Comparison of ENCODE assay signal across 8 cellular contexts in genomic region chrX:102934624-102935023, GRCh38. TPM values are rescaled to one million over a fixed set of nuclear protein-coding genes. Genes with fewer than 3 reads are reported as not detected.
DNase-seq lines count a peak whose midpoint lies in the region; ATAC-seq and TF ChIP-seq lines count a peak whose summit lies in the region.

No MANE protein-coding gene starts in this region.

- no peaks in the 10 kb centered on the region for H3K36me3 ChIP-seq in neuronal stem cell (replicated peaks in 1 of 2; ENCODE audit: control insufficient read depth in 2 of 2, insufficient read depth in 2 of 2, low read length in 2 of 2)

- no peak overlapping the region for H2BK5ac ChIP-seq in neuronal stem cell (ENCODE audit: low read length)

- WGBS in neuronal stem cell (ENCODE audit: extremely low coverage in 2 of 2, insufficient read length in 2 of 2, insufficient replicate concordance in 1 of 2), 2 donors: no CpG with 5 or more reads among the region's 3 CpGs

- no peak overlapping the region for H4K8ac ChIP-seq in neuronal stem cell (ENCODE audit: low read depth, low read length)

- ATAC-seq in HG03095 (IDR thresholded peaks at IDR 0.05; ENCODE audit: unreplicated experiment): peak; percentile 59
- no peak for ATAC-seq in HG03135 (IDR thresholded peaks at IDR 0.05; ENCODE audit: unreplicated experiment)

- H3K27me3 Mint-ChIP-seq in endothelial cell (ENCODE audit: unreplicated experiment): peaks cover 3% of the 10 kb centered on the region
- H3K27me3 Mint-ChIP-seq in T-helper 2 cell treated with Interferon-gamma antibody and Interleukin-4, amounts not matched to agents 5 μg/mL and 100 μg/mL, for 36 hours (ENCODE audit: low read depth): no peaks in the 10 kb centered on the region

- H3K4me1 Mint-ChIP-seq in endothelial cell (ENCODE audit: unreplicated experiment): no peaks in the 10 kb centered on the region
- no peaks in the 10 kb centered on the region for H3K4me1 Mint-ChIP-seq in T-helper 2 cell treated with Interferon-gamma antibody and Interleukin-4, amounts not matched to agents 5 μg/mL and 100 μg/mL, for 36 hours (ENCODE audit: low read depth)

- no peak overlapping the region for H3K27ac Mint-ChIP-seq in endothelial cell (ENCODE audit: unreplicated experiment)
- no peak overlapping the region for H3K27ac Mint-ChIP-seq in T-helper 2 cell treated with Interferon-gamma antibody and Interleukin-4, amounts not matched to agents 5 μg/mL and 100 μg/mL, for 36 hours

- DNase-seq in NOMO-1 treated with DMSO at 0.1 percent for 48 hours (lab: John Stamatoyannopoulos, UW; ENCODE audit: unreplicated experiment) (peak; percentile 6), NOMO-1 treated with dmso at 0.1 percent for 144 hours (lab: John Stamatoyannopoulos, UW; ENCODE audit: unreplicated experiment) (no peak), endothelial cell (ENCODE audit: low spot score) (peak; percentile 28), neuronal stem cell (ENCODE audit: low spot score) (peak; percentile 21)
- DNase-seq in T-helper 2 cell treated with Interferon-gamma antibody and Interleukin-4, amounts not matched to agents 5 μg/mL and 100 μg/mL, for 36 hours (ENCODE audit: low spot score): no peak

- no peaks in the 10 kb centered on the region for H3K4me1 ChIP-seq in neuronal stem cell (ENCODE audit: control insufficient read depth in 2 of 2, insufficient read depth in 1 of 2, low read depth in 1 of 2, low read length in 2 of 2)

- H3K9ac ChIP-seq in neuronal stem cell (ENCODE audit: low read depth, low read length, poor library complexity): no peak overlapping the region

- no peak overlapping the region for H3K4me2 ChIP-seq in neuronal stem cell (ENCODE audit: insufficient read depth, low read length, poor library complexity, severe bottlenecking)

- no peak overlapping the region for H2BK15ac ChIP-seq in neuronal stem cell (ENCODE audit: low read length)

- no peak overlapping the region for H3K4ac ChIP-seq in neuronal stem cell (ENCODE audit: low read length)

- H2BK120ac ChIP-seq in neuronal stem cell (ENCODE audit: low read depth, low read length): no peak overlapping the region

- no peak overlapping the region for H3K18ac ChIP-seq in neuronal stem cell (ENCODE audit: low read length)

- TF ChIP-seq CTCF in WI38 (IDR thresholded peaks at IDR 0.05; ENCODE audit: low read depth, low read length) (peak; percentile 77), endothelial cell (IDR thresholded peaks at IDR 0.05; ENCODE audit: unreplicated experiment) (peak; percentile 56)

- no peak overlapping the region for H4K91ac ChIP-seq in neuronal stem cell (ENCODE audit: low read depth, low read length, poor library complexity)

- no peak overlapping the region for H3K23ac ChIP-seq in neuronal stem cell (ENCODE audit: low read depth, low read length, poor library complexity)

- H3K9me3 ChIP-seq in neuronal stem cell (replicated peaks in 1 of 2; ENCODE audit: control insufficient read depth in 2 of 2, insufficient read depth in 1 of 2, low read depth in 1 of 2, low read length in 2 of 2): no peaks in the 10 kb centered on the region

- H3K79me1 ChIP-seq in neuronal stem cell (ENCODE audit: low read depth, low read length): no peaks in the 10 kb centered on the region

- H3K4me3 Mint-ChIP-seq in endothelial cell (ENCODE audit: unreplicated experiment): no peak overlapping the region
- H3K4me3 Mint-ChIP-seq in T-helper 2 cell treated with Interferon-gamma antibody and Interleukin-4, amounts not matched to agents 5 μg/mL and 100 μg/mL, for 36 hours: no peak overlapping the region

- H3K4me3 ChIP-seq in WI38 (ENCODE audit: low read depth, low read length) (no peak overlapping the region), neuronal stem cell (ENCODE audit: low read length in 2 of 2) (no peak overlapping the region)

- H3K27me3 ChIP-seq in neuronal stem cell (ENCODE audit: control insufficient read depth in 3 of 3, insufficient read depth in 3 of 3, low read depth in 1 of 3, low read length in 3 of 3): no peaks in the 10 kb centered on the region

- no peak overlapping the region for H3K27ac ChIP-seq in neuronal stem cell (replicated peaks; ENCODE audit: low read length)

- no peak overlapping the region for H2BK12ac ChIP-seq in neuronal stem cell (ENCODE audit: low read length)

- H3K36me3 Mint-ChIP-seq in endothelial cell (ENCODE audit: low read depth, unreplicated experiment): no peaks in the 10 kb centered on the region
- no peaks in the 10 kb centered on the region for H3K36me3 Mint-ChIP-seq in T-helper 2 cell treated with Interferon-gamma antibody and Interleukin-4, amounts not matched to agents 5 μg/mL and 100 μg/mL, for 36 hours (ENCODE audit: low read depth)

- H2AK5ac ChIP-seq in neuronal stem cell (ENCODE audit: low read depth, low read length): no peak overlapping the region

- H3K14ac ChIP-seq in neuronal stem cell (ENCODE audit: low read length): no peak overlapping the region

- no peaks in the 10 kb centered on the region for H3K9me3 Mint-ChIP-seq in endothelial cell (ENCODE audit: unreplicated experiment)
- no peaks in the 10 kb centered on the region for H3K9me3 Mint-ChIP-seq in T-helper 2 cell treated with Interferon-gamma antibody and Interleukin-4, amounts not matched to agents 5 μg/mL and 100 μg/mL, for 36 hours

- no peak overlapping the region for H2AFZ ChIP-seq in neuronal stem cell (ENCODE audit: low read length)

RNA-seq across cellular contexts. Expression of gene RAB40AL, which starts 2.4 kb away (rescaled TPM):
- 0.62 TPM for total RNA-seq in endothelial cell (ENCODE audit: unreplicated experiment)
- polyA plus RNA-seq in neuronal stem cell (2013, experiment 1 of 2): 0.11 TPM
- 0.08 TPM for polyA plus RNA-seq in neuronal stem cell (2013, experiment 2 of 2)

Comparison
In these comparisons a context has a peak if more than half of its experiments do, and no peak if none do; other contexts are left out.
1. DNase-seq: peak in NOMO-1 treated with DMSO at 0.1 percent for 48 hours (single experiment), endothelial cell (single experiment) and neuronal stem cell (single experiment); none in NOMO-1 treated with dmso at 0.1 percent for 144 hours (single experiment) and T-helper 2 cell treated with Interferon-gamma antibody and Interleukin-4, amounts not matched to agents 5 μg/mL and 100 μg/mL, for 36 hours (single experiment).